ENCODE assay signal across 8 cellular contexts in the genomic region with DNA sequence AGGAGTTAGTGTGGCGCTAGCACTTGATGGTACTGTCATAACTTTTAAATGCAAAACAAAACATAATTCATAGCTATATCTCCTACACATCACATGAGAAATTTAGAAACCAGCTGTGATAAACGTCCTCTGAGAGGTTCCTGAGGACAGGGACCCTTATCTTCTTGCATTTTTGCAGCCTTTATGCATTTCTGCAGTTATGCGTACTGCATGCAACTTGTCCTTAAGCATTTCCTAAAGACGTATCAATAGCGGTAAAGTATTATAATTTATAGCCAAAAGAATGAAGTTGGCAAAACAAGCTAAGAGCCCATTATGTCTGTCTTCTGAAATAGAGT. TPM values are rescaled to one million over a fixed set of nuclear protein-coding genes. Genes with fewer than 3 reads are reported as not detected.
DNase-seq lines count a peak whose midpoint lies in the region; ATAC-seq, FAIRE-seq and TF ChIP-seq lines count a peak whose summit lies in the region.

No MANE protein-coding gene starts in this region.

- H3K4me2 ChIP-seq in skeletal muscle satellite cell (ENCODE audit: low read length), result peak overlapping the region; percentile 83

- DNase-seq in GM12892 (ENCODE audit: insufficient read length), result no peak
- no peak for DNase-seq in fibroblast of the aortic adventitia (ENCODE audit: low read depth)
- DNase-seq in NCI-H2227 treated with DMSO at 0.1 percent for 48 hours (lab: John Stamatoyannopoulos, UW), result no peak
- DNase-seq in COLO668 (lab: John Stamatoyannopoulos, UW; ENCODE audit: unreplicated experiment), result no peak
- no peak for DNase-seq in DMS79 (lab: John Stamatoyannopoulos, UW)

- no peaks in the 10 kb centered on the region for H3K27me3 ChIP-seq in skeletal muscle satellite cell (ENCODE audit: control insufficient read depth, insufficient read depth, low read length)

- no peak for TF ChIP-seq POLR2A in GM12892 (IDR thresholded peaks at IDR 0.05; ENCODE audit: low read depth, low read length)

- peak overlapping the region; percentile 94 for H3K9ac ChIP-seq in skeletal muscle satellite cell (ENCODE audit: low read depth, low read length)

- H3K4me3 ChIP-seq in WI38 (ENCODE audit: low read depth, low read length), result peak overlapping the region; percentile 90
- peak overlapping the region; percentile 95 for H3K4me3 ChIP-seq in fibroblast of the aortic adventitia (ENCODE audit: low read depth, low read length)
- H3K4me3 ChIP-seq in skeletal muscle satellite cell (ENCODE audit: low read length), result peak overlapping the region; percentile 99

- FAIRE-seq in GM12892 (lab: Jason Lieb, UNC), result peak; percentile 57

- H3K4me1 ChIP-seq in skeletal muscle satellite cell (ENCODE audit: control insufficient read depth, insufficient read depth, low read length), result peaks cover 11% of the 10 kb centered on the region

- H3K36me3 ChIP-seq in skeletal muscle satellite cell (ENCODE audit: insufficient read depth, low read length), result no peaks in the 10 kb centered on the region

- TF ChIP-seq CTCF in WI38 (IDR thresholded peaks at IDR 0.05; ENCODE audit: low read depth, low read length) (no peak), fibroblast of the aortic adventitia (IDR thresholded peaks at IDR 0.05; ENCODE audit: insufficient read depth, low read length) (no peak)

- ATAC-seq in GM21360 (IDR thresholded peaks at IDR 0.05; ENCODE audit: unreplicated experiment), result no peak

- H3K9me3 ChIP-seq in skeletal muscle satellite cell (replicated peaks; ENCODE audit: low read length), result no peaks in the 10 kb centered on the region

RNA-seq across cellular contexts. Expression of gene NAPB, which starts 1.7 kb away (rescaled TPM):
- 9.2 TPM for polyA plus RNA-seq in GM12892 (2012; ENCODE audit: missing spikeins)
- total RNA-seq in fibroblast of the aortic adventitia (ENCODE audit: low replicate concordance), result 7.4 and 13.6 TPM in 2 replicates
- 7.2 and 7.6 TPM in 2 replicates for total RNA-seq in skeletal muscle satellite cell (2012; rRNA removed)

RNA-seq across cellular contexts. Expression of gene CSTL1, which starts 19.9 kb away (rescaled TPM):
- not detected for polyA plus RNA-seq in GM12892 (2012; ENCODE audit: missing spikeins)
- total RNA-seq in fibroblast of the aortic adventitia (ENCODE audit: low replicate concordance), result not detected in 2 replicates
- total RNA-seq in skeletal muscle satellite cell (2012; rRNA removed), result not detected in 2 replicates

RNA-seq across cellular contexts. Expression of gene CST11, which starts 33.0 kb away (rescaled TPM):
- not detected for polyA plus RNA-seq in GM12892 (2012; ENCODE audit: missing spikeins)
- not detected in 2 replicates for total RNA-seq in fibroblast of the aortic adventitia (ENCODE audit: low replicate concordance)
- total RNA-seq in skeletal muscle satellite cell (2012; rRNA removed), result not detected in 2 replicates

RNA-seq across cellular contexts. Expression of gene GZF1, which starts 57.6 kb away (rescaled TPM):
- polyA plus RNA-seq in GM12892 (2012; ENCODE audit: missing spikeins), result 6.3 TPM
- total RNA-seq in fibroblast of the aortic adventitia (ENCODE audit: low replicate concordance), result 11.7 and 12.6 TPM in 2 replicates
- total RNA-seq in skeletal muscle satellite cell (2012; rRNA removed), result 11.7 and 11.8 TPM in 2 replicates
